17 cellular contexts compared by ENCODE assay signal in genomic region chr19:41000310-41000737, GRCh38. TPM values are rescaled to one million over a fixed set of nuclear protein-coding genes. Genes with fewer than 3 reads are reported as not detected.
DNase-seq lines count a peak whose midpoint lies in the region; ATAC-seq, FAIRE-seq and TF ChIP-seq lines count a peak whose summit lies in the region.
"Had no signal": no experiment of that assay in that cellular context is flagged by ENCODE, and none has a peak within 500 bp of the region (broad histone marks: within the 10 kb centered on the region; RNA-seq: fewer than 3 reads in every experiment).

No MANE protein-coding gene starts in this region.

- H3K36me3 ChIP-seq in bronchial epithelial cell (ENCODE audit: control insufficient read depth, insufficient read depth, low read length) = no peaks in the 10 kb centered on the region
- H3K36me3 ChIP-seq in SJCRH30 = no peaks in the 10 kb centered on the region
- H3K36me3 ChIP-seq: cardiac muscle cell had no signal

- H3K4me3 ChIP-seq in bronchial epithelial cell (ENCODE audit: low read depth, low read length) (no peak overlapping the region), SJCRH30 (no peak overlapping the region)
- H3K4me3 ChIP-seq: cardiac muscle cell had no signal

- DNase-seq in Caki2 (ENCODE audit: low read depth) (peak; percentile 46), LoVo (ENCODE audit: low spot score) (peak; percentile 86), bronchial epithelial cell (ENCODE audit: low read depth) (peak; percentile 64), lung microvascular endothelial cell (ENCODE audit: low read depth in 2 of 2) (peak; percentile 2 to 5), SJCRH30 (no peak), SW 1271 (lab: John Stamatoyannopoulos, UW) (no peak), inferior parietal cortex (ENCODE audit: extremely low spot score) (no peak)
- DNase-seq: activated CD4-positive, alpha-beta T cell treated with anti-CD3 and anti-CD28 coated beads for 1 hour; AML-193; DMS 273 treated with DMSO at 0.1 percent for 48 hours; effector CD4-positive, alpha-beta T cell; NCI-H774; retina had no signal

- H3K4me1 ChIP-seq in SJCRH30 = no peaks in the 10 kb centered on the region

- TF ChIP-seq CTCF in bronchial epithelial cell (IDR thresholded peaks at IDR 0.05; ENCODE audit: insufficient read depth, low read length, severe bottlenecking) = no peak

- FAIRE-seq in bronchial epithelial cell (lab: Jason Lieb, UNC) = no peak

- no peaks in the 10 kb centered on the region; the same call in 1 of the 2 replicates for H3K9me3 ChIP-seq in SJCRH30 (replicated peaks)

- ATAC-seq in GM18873 (IDR thresholded peaks at IDR 0.05; ENCODE audit: low FRiP score, unreplicated experiment) = no peak
- ATAC-seq: natural killer cell treated with Interleukin-12 subunit alpha and Interleukin-12 subunit beta and Interleukin-15 and Interleukin-18, amount 100 ng/mL, for 72 hours had no signal

- H3K27me3 ChIP-seq in bronchial epithelial cell (ENCODE audit: control insufficient read depth, insufficient read depth, low read length) (no peaks in the 10 kb centered on the region), SJCRH30 (0 out of 2 replicates have a peak, but pooled peaks cover 7% of the 10 kb centered on the region)
- H3K27me3 ChIP-seq: cardiac muscle cell had no signal

- no peak overlapping the region for H3K27ac ChIP-seq in SJCRH30
- H3K27ac ChIP-seq: cardiac muscle cell had no signal

- in situ Hi-C loops in Caki2 (cut with HindIII; ENCODE audit: low pct_unique_long_range_greater_than_20kb, low sequenced_read_pairs) = no loop called here

RNA-seq across cellular contexts. Expression of gene CYP2B6, which starts 9.2 kb away (rescaled TPM):
- not detected in 2 replicates for total RNA-seq in Caki2 (2014; rRNA removed; shearing (Covaris generic); ENCODE audit: low replicate concordance)
- not detected in 2 replicates for total RNA-seq in bronchial epithelial cell
- total RNA-seq in lung microvascular endothelial cell = not detected in 2 replicates
- not detected in 2 replicates for total RNA-seq in SJCRH30 (2014; rRNA removed; shearing (Covaris generic))
- total RNA-seq: cardiac muscle cell; natural killer cell treated with Interleukin-12 subunit alpha and Interleukin-12 subunit beta and Interleukin-15 and Interleukin-18, amount 100 ng/mL, for 72 hours; T-helper 1 cell treated with Interleukin-12 subunit alpha and Interleukin-12 subunit beta and Interleukin-4 antibody, amounts not matched to agents 30 ng/mL and 1 ng/mL, for 36 hours had no signal

Comparison
In these comparisons a context has a peak if more than half of its experiments do, and no peak if none do; other contexts are left out.
1. DNase-seq: peak in Caki2 (single experiment), LoVo (single experiment), bronchial epithelial cell (single experiment) and lung microvascular endothelial cell (2 of 2); none in SJCRH30 (0 of 2), SW 1271 (0 of 2) and inferior parietal cortex (single experiment).